Comparison of ENCODE assay signal across 6 cellular contexts in genomic region chr19:39398297-39398864, GRCh38. TPM values are rescaled to one million over a fixed set of nuclear protein-coding genes. Genes with fewer than 3 reads are reported as not detected.
DNase-seq lines count a peak whose midpoint lies in the region; ATAC-seq, FAIRE-seq and TF ChIP-seq lines count a peak whose summit lies in the region.

No MANE protein-coding gene starts in this region.

- H3K9ac ChIP-seq in HUES64 (ENCODE audit: low read depth, low read length) (no peak overlapping the region), HepG2 (ENCODE audit: insufficient read depth, low read depth, low read length) (peak overlapping the region; percentile 85)

- H3K27ac ChIP-seq in HUES64 (ENCODE audit: low read depth, low read length) (peak overlapping the region; percentile 59), HepG2 (ENCODE audit: extremely low read length, insufficient read depth, low read length) (peak overlapping the region; percentile 98), aorta (ENCODE audit: low read depth in 1 of 2, low read length in 2 of 2) (peak overlapping the region in 1 of 2 donors; percentile 86)

- no peaks in the 10 kb centered on the region for H4K20me1 ChIP-seq in HepG2 (ENCODE audit: insufficient read depth, low read length)

- H3K79me2 ChIP-seq in HepG2 (ENCODE audit: insufficient read depth, low read length) = no peaks in the 10 kb centered on the region

- DNase-seq in activated T-helper 9 cell treated with anti-CD3 and anti-CD28 coated beads, Interleukin-2, amount 50 U/mL, for 16 hours (ENCODE audit: low read depth) = peak; percentile 41
- DNase-seq in HepG2 (ENCODE audit: low spot score) (peak; percentile 36), aorta (peak; percentile 89 to 93), DMS79 (lab: John Stamatoyannopoulos, UW) (no peak)

- POLR2A ChIA-PET in HepG2 (lab: Yijun Ruan, JAX) = interaction anchor here (0.5 to 3.4 kb wide), 14 partner anchors 8 to 1620 kb away, joined by 3 to 123 read pairs (median 8); partner anchors contain the start of genes EID2, EID2B, MED29 and PAF1

- in situ Hi-C loops in HepG2 (cut with HindIII; ENCODE audit: extremely low pct_ligation_motif_present, low pct_unique_long_range_greater_than_20kb) = no loop called here

- WGBS in HUES64 = 87% methylated on average over 11 of the region's 11 CpGs
- 5% methylated on average over 4 of the region's 11 CpGs for whole genome bisulfite sequencing in HepG2 (ENCODE audit: low lambda C conversion rate)
- WGBS in aorta, 2 donors = 79 to 88% methylated on average over 11 of the region's 11 CpGs

- FAIRE-seq in HepG2 (lab: Jason Lieb, UNC) = peak; percentile 28

- TF ChIP-seq CTCF in HepG2 (CRISPR knock-in tag; IDR thresholded peaks at IDR 0.05) = no peak

- H3K36me3 ChIP-seq in HUES64 (ENCODE audit: insufficient read depth, low read length) (peaks cover 20% of the 10 kb centered on the region), HepG2 (replicated peaks in 1 of 2; ENCODE audit: control insufficient read depth in 1 of 2, insufficient read depth in 2 of 2, low read length in 2 of 2) (peaks cover 2 to 10% of the 10 kb centered on the region in 2 experiments; a peak in 3 of 5 replicates), aorta (ENCODE audit: control insufficient read depth in 1 of 2, insufficient read depth in 2 of 2, low read length in 1 of 2) (no peaks in the 10 kb centered on the region)

- no peak for TF ChIP-seq RAD21 in HepG2 (CRISPR knock-in tag; IDR thresholded peaks at IDR 0.05)

- CTCF ChIA-PET in HepG2 (lab: Yijun Ruan, JAX; ENCODE audit: low intra/inter-chr PET ratio, low total read pairs) = interaction anchor here (4.2 kb wide), 1 partner anchor 13 kb away, joined by 127 read pairs; the partner anchor contains the start of gene PLEKHG2

- ATAC-seq in HepG2 (peak; percentile 19), aorta (ENCODE audit: low FRiP score) (no peak), GM21367 (IDR thresholded peaks at IDR 0.05; ENCODE audit: unreplicated experiment) (no peak)

- peak in 1 of 2 experiments; percentile 35; a peak in 1 of 4 replicates for TF ChIP-seq POLR2A in HepG2 (IDR thresholded peaks at IDR 0.05; ENCODE audit: insufficient read depth in 1 of 2, low read depth in 2 of 2, low read length in 2 of 2)

- H3K27me3 ChIP-seq in HUES64 (ENCODE audit: insufficient read depth, low read length) (no peaks in the 10 kb centered on the region), HepG2 (ENCODE audit: control insufficient read depth in 1 of 2, insufficient read depth in 2 of 2, low read length in 2 of 2) (no peaks in the 10 kb centered on the region), aorta (ENCODE audit: control insufficient read depth in 1 of 2, insufficient read depth in 2 of 2, low read length in 1 of 2) (no peaks in the 10 kb centered on the region)

- H3K4me2 ChIP-seq in HepG2 (ENCODE audit: low read depth, low read length) = peak overlapping the region; percentile 88

- H3K4me1 ChIP-seq in HUES64 (ENCODE audit: insufficient read depth, low read length) = peaks cover 14% of the 10 kb centered on the region; the same call in 1 of the 2 replicates
- peaks cover 65% of the 10 kb centered on the region for H3K4me1 ChIP-seq in HepG2 (ENCODE audit: insufficient read depth, low read length)
- H3K4me1 ChIP-seq in aorta (ENCODE audit: control insufficient read depth in 1 of 2, insufficient read depth in 2 of 2, low read length in 2 of 2) = no peaks in the 10 kb centered on the region

- H2AFZ ChIP-seq in HepG2 (ENCODE audit: low read length) = no peak overlapping the region

- TF ChIP-seq EP300 in HepG2 (IDR thresholded peaks at IDR 0.05; ENCODE audit: low read depth in 2 of 2, low read length in 2 of 2) = no peak
- no peak for TF ChIP-seq EP300 in HepG2 (CRISPR knock-in tag; IDR thresholded peaks at IDR 0.05; ENCODE audit: borderline replicate concordance)

- intact Hi-C loops in HepG2 (cut with micrococcal nuclease; ENCODE audit: unreplicated experiment) = loop anchor here (1.0 kb wide), 1 partner anchor 8 kb away; no protein-coding TSS in a partner anchor
- intact Hi-C loops in aorta (cut with DNase I) = loop anchor here in 1 of 2 donors (5.0 kb wide), 1 partner anchor 134 kb away; the partner anchor contains the start of gene EID2B

- TSS peak; percentile 56 for BruUV-seq in HepG2 (replicated peaks; lab: Mats Ljungman, UMichigan)

- H3K4me3 ChIP-seq in HUES64 (ENCODE audit: low read length) = no peak overlapping the region
- peak overlapping the region; percentile 29 to 57 (median 34) for H3K4me3 ChIP-seq in HepG2 (replicated peaks in 1 of 3; ENCODE audit: insufficient read depth in 1 of 3, low read depth in 2 of 3, low read length in 3 of 3)
- no peak overlapping the region for H3K4me3 ChIP-seq in aorta (ENCODE audit: low read length in 2 of 2)

- no peaks in the 10 kb centered on the region for H3K9me3 ChIP-seq in HUES64 (ENCODE audit: insufficient read depth, low read depth, low read length)
- no peaks in the 10 kb centered on the region for H3K9me3 ChIP-seq in HepG2 (ENCODE audit: low read length)
- H3K9me3 ChIP-seq in aorta (ENCODE audit: control insufficient read depth, low read length) = no peaks in the 10 kb centered on the region

RNA-seq across cellular contexts. Expression of gene MED29, which starts 7.2 kb away (rescaled TPM):
- polyA plus RNA-seq in HUES64 (2013, experiment 1 of 2) = 26.0 TPM
- polyA plus RNA-seq in HUES64 (2013, experiment 2 of 2) = 27.6 TPM
- total RNA-seq in HepG2 (2016; rRNA removed; fragmentation: Illumina TruSeq; extraction: Trizol) (14.0 and 18.1 TPM in 2 replicates), aorta (10 to 100 TPM; 28.9 to 35.1 TPM)
- 3.3 and 3.4 TPM in 2 replicates for total RNA-seq in HepG2 (2016; cell fraction: cytosol; rRNA removed; fragmentation: Illumina TruSeq; extraction: Trizol; ENCODE audit: low read depth)
- 14.6 and 16.5 TPM in 2 replicates for total RNA-seq in HepG2 (2016; cell fraction: insoluble cytoplasmic fraction; rRNA removed; fragmentation: Illumina TruSeq; extraction: Trizol)
- total RNA-seq in HepG2 (2016; cell fraction: membrane; rRNA removed; fragmentation: Illumina TruSeq; extraction: Trizol) = 8.2 and 8.3 TPM in 2 replicates
- 6.8 and 6.9 TPM in 2 replicates for total RNA-seq in HepG2 (2016; cell fraction: nucleus; rRNA removed; fragmentation: Illumina TruSeq; extraction: Trizol)
- polyA plus RNA-seq in HepG2 (2011; rRNA removed) (19.7 and 23.7 TPM in 2 replicates), aorta (10 to 100 TPM; 26.0 to 29.7 TPM)
- polyA plus RNA-seq in HepG2 (2011; cell fraction: cytosol; rRNA removed) = 23.2 and 27.9 TPM in 2 replicates
- 16.6 and 20.4 TPM in 2 replicates for polyA plus RNA-seq in HepG2 (2011; cell fraction: nucleus; rRNA removed)
- polyA plus RNA-seq in HepG2 (2012) = 12.2 and 13.4 TPM in 2 replicates
- polyA plus RNA-seq in HepG2 (2016; cell fraction: cytosol; fragmentation: Illumina TruSeq; extraction: Trizol; ENCODE audit: low read depth) = 3.1 TPM in 2 replicates
- polyA plus RNA-seq in HepG2 (2016; cell fraction: insoluble cytoplasmic fraction; fragmentation: Illumina TruSeq; extraction: Trizol; ENCODE audit: low read depth) = 18.4 and 20.3 TPM in 2 replicates
- polyA plus RNA-seq in HepG2 (2016; cell fraction: membrane; fragmentation: Illumina TruSeq; extraction: Trizol; ENCODE audit: low read depth) = 6.3 and 7.9 TPM in 2 replicates
- 14.1 and 15.8 TPM in 2 replicates for polyA plus RNA-seq in HepG2 (2016; cell fraction: nucleus; fragmentation: Illumina TruSeq; extraction: Trizol; ENCODE audit: insufficient read depth, low read depth)
- polyA minus RNA-seq in HepG2 (2011; rRNA and poly(A)+ RNA removed; ENCODE audit: low replicate concordance) = 44.1 and 48.3 TPM in 2 replicates
- 10.6 and 11.3 TPM in 2 replicates for polyA minus RNA-seq in HepG2 (2011; cell fraction: cytosol; rRNA and poly(A)+ RNA removed)
- 10.1 and 13.1 TPM in 2 replicates for polyA minus RNA-seq in HepG2 (2011; cell fraction: nucleus; rRNA and poly(A)+ RNA removed)

RNA-seq across cellular contexts. Expression of gene PAF1, which starts 7.5 kb away (rescaled TPM):
- polyA plus RNA-seq in HUES64 (2013, experiment 1 of 2) = 36.1 TPM
- 33.1 TPM for polyA plus RNA-seq in HUES64 (2013, experiment 2 of 2)
- total RNA-seq in HepG2 (2016; rRNA removed; fragmentation: Illumina TruSeq; extraction: Trizol) (30.2 and 31.0 TPM in 2 replicates), aorta (10 to 100 TPM; 33.9 to 34.5 TPM)
- 4.3 and 4.6 TPM in 2 replicates for total RNA-seq in HepG2 (2016; cell fraction: cytosol; rRNA removed; fragmentation: Illumina TruSeq; extraction: Trizol; ENCODE audit: low read depth)
- total RNA-seq in HepG2 (2016; cell fraction: insoluble cytoplasmic fraction; rRNA removed; fragmentation: Illumina TruSeq; extraction: Trizol) = 25.2 and 33.6 TPM in 2 replicates
- 7.2 and 8.9 TPM in 2 replicates for total RNA-seq in HepG2 (2016; cell fraction: membrane; rRNA removed; fragmentation: Illumina TruSeq; extraction: Trizol)
- total RNA-seq in HepG2 (2016; cell fraction: nucleus; rRNA removed; fragmentation: Illumina TruSeq; extraction: Trizol) = 17.1 and 20.6 TPM in 2 replicates
- polyA plus RNA-seq in HepG2 (2011; rRNA removed) (30.3 and 31.1 TPM in 2 replicates), aorta (10 to 100 TPM; 27.7 to 43.8 TPM)
- polyA plus RNA-seq in HepG2 (2011; cell fraction: cytosol; rRNA removed) = 23.2 and 28.5 TPM in 2 replicates
- polyA plus RNA-seq in HepG2 (2011; cell fraction: nucleus; rRNA removed) = 46.4 and 51.2 TPM in 2 replicates
- polyA plus RNA-seq in HepG2 (2012) = 31.0 and 32.0 TPM in 2 replicates
- polyA plus RNA-seq in HepG2 (2016; cell fraction: cytosol; fragmentation: Illumina TruSeq; extraction: Trizol; ENCODE audit: low read depth) = 4.2 and 4.5 TPM in 2 replicates
- 45.7 and 53.2 TPM in 2 replicates for polyA plus RNA-seq in HepG2 (2016; cell fraction: insoluble cytoplasmic fraction; fragmentation: Illumina TruSeq; extraction: Trizol; ENCODE audit: low read depth)
- polyA plus RNA-seq in HepG2 (2016; cell fraction: membrane; fragmentation: Illumina TruSeq; extraction: Trizol; ENCODE audit: low read depth) = 7.1 and 7.8 TPM in 2 replicates
- 51.5 and 52.7 TPM in 2 replicates for polyA plus RNA-seq in HepG2 (2016; cell fraction: nucleus; fragmentation: Illumina TruSeq; extraction: Trizol; ENCODE audit: insufficient read depth, low read depth)
- 32.5 and 51.4 TPM in 2 replicates for polyA minus RNA-seq in HepG2 (2011; rRNA and poly(A)+ RNA removed; ENCODE audit: low replicate concordance)
- 17.1 and 19.9 TPM in 2 replicates for polyA minus RNA-seq in HepG2 (2011; cell fraction: cytosol; rRNA and poly(A)+ RNA removed)
- polyA minus RNA-seq in HepG2 (2011; cell fraction: nucleus; rRNA and poly(A)+ RNA removed) = 30.1 and 33.9 TPM in 2 replicates

RNA-seq across cellular contexts. Expression of gene ZFP36, which starts 8.3 kb away (rescaled TPM):
- polyA plus RNA-seq in HUES64 (2013, experiment 1 of 2) = 4.4 TPM
- polyA plus RNA-seq in HUES64 (2013, experiment 2 of 2) = 4.9 TPM
- total RNA-seq in HepG2 (2016; rRNA removed; fragmentation: Illumina TruSeq; extraction: Trizol) (0.81 and 1.7 TPM in 2 replicates), aorta (100 to 1,000 TPM; 205 to 955 TPM)
- total RNA-seq in HepG2 (2016; cell fraction: cytosol; rRNA removed; fragmentation: Illumina TruSeq; extraction: Trizol; ENCODE audit: low read depth) = 1.2 and 1.4 TPM in 2 replicates
- 0.52 and 1.3 TPM in 2 replicates for total RNA-seq in HepG2 (2016; cell fraction: insoluble cytoplasmic fraction; rRNA removed; fragmentation: Illumina TruSeq; extraction: Trizol)
- 1.9 and 2.1 TPM in 2 replicates for total RNA-seq in HepG2 (2016; cell fraction: membrane; rRNA removed; fragmentation: Illumina TruSeq; extraction: Trizol)
- total RNA-seq in HepG2 (2016; cell fraction: nucleus; rRNA removed; fragmentation: Illumina TruSeq; extraction: Trizol) = 1.1 and 2.6 TPM in 2 replicates
- polyA plus RNA-seq in HepG2 (2011; rRNA removed) (1.4 and 2.1 TPM in 2 replicates), aorta (100 to 1,000 TPM; 124 to 360 TPM)
- polyA plus RNA-seq in HepG2 (2011; cell fraction: cytosol; rRNA removed) = 2.1 TPM in 2 replicates
- polyA plus RNA-seq in HepG2 (2011; cell fraction: nucleus; rRNA removed) = 10.8 and 12.7 TPM in 2 replicates
- 9.4 and 10.6 TPM in 2 replicates for polyA plus RNA-seq in HepG2 (2012)
- 1.1 and 1.3 TPM in 2 replicates for polyA plus RNA-seq in HepG2 (2016; cell fraction: cytosol; fragmentation: Illumina TruSeq; extraction: Trizol; ENCODE audit: low read depth)
- polyA plus RNA-seq in HepG2 (2016; cell fraction: insoluble cytoplasmic fraction; fragmentation: Illumina TruSeq; extraction: Trizol; ENCODE audit: low read depth) = 2.3 and 4.1 TPM in 2 replicates
- 1.9 and 2.8 TPM in 2 replicates for polyA plus RNA-seq in HepG2 (2016; cell fraction: membrane; fragmentation: Illumina TruSeq; extraction: Trizol; ENCODE audit: low read depth)
- 6.2 and 8.4 TPM in 2 replicates for polyA plus RNA-seq in HepG2 (2016; cell fraction: nucleus; fragmentation: Illumina TruSeq; extraction: Trizol; ENCODE audit: insufficient read depth, low read depth)
- 4.1 and 5.5 TPM in 2 replicates for polyA minus RNA-seq in HepG2 (2011; rRNA and poly(A)+ RNA removed; ENCODE audit: low replicate concordance)
- 7.8 and 9.2 TPM in 2 replicates for polyA minus RNA-seq in HepG2 (2011; cell fraction: cytosol; rRNA and poly(A)+ RNA removed)
- polyA minus RNA-seq in HepG2 (2011; cell fraction: nucleus; rRNA and poly(A)+ RNA removed) = 4.1 and 6.0 TPM in 2 replicates

RNA-seq across cellular contexts. Expression of gene PLEKHG2, which starts 14.1 kb away (rescaled TPM):
- 39.8 TPM for polyA plus RNA-seq in HUES64 (2013, experiment 1 of 2)
- 46.8 TPM for polyA plus RNA-seq in HUES64 (2013, experiment 2 of 2)
- 3.6 and 5.2 TPM in 2 replicates for total RNA-seq in HepG2 (2016; rRNA removed; fragmentation: Illumina TruSeq; extraction: Trizol)
- 0.51 and 1.9 TPM in 2 replicates for total RNA-seq in HepG2 (2016; cell fraction: cytosol; rRNA removed; fragmentation: Illumina TruSeq; extraction: Trizol; ENCODE audit: low read depth)
- total RNA-seq in HepG2 (2016; cell fraction: insoluble cytoplasmic fraction; rRNA removed; fragmentation: Illumina TruSeq; extraction: Trizol) = 3.1 and 4.0 TPM in 2 replicates
- total RNA-seq in HepG2 (2016; cell fraction: membrane; rRNA removed; fragmentation: Illumina TruSeq; extraction: Trizol) = 2.0 and 3.5 TPM in 2 replicates
- total RNA-seq in HepG2 (2016; cell fraction: nucleus; rRNA removed; fragmentation: Illumina TruSeq; extraction: Trizol) = 6.8 TPM in 2 replicates
- polyA plus RNA-seq in HepG2 (2011; rRNA removed) = 6.8 and 7.8 TPM in 2 replicates
- polyA plus RNA-seq in HepG2 (2011; cell fraction: cytosol; rRNA removed) = 1.9 and 2.4 TPM in 2 replicates
- 30.6 and 32.3 TPM in 2 replicates for polyA plus RNA-seq in HepG2 (2011; cell fraction: nucleus; rRNA removed)
- 5.1 and 11.3 TPM in 2 replicates for polyA plus RNA-seq in HepG2 (2012)
- 0.75 and 1.5 TPM in 2 replicates for polyA plus RNA-seq in HepG2 (2016; cell fraction: cytosol; fragmentation: Illumina TruSeq; extraction: Trizol; ENCODE audit: low read depth)
- polyA plus RNA-seq in HepG2 (2016; cell fraction: insoluble cytoplasmic fraction; fragmentation: Illumina TruSeq; extraction: Trizol; ENCODE audit: low read depth) = 2.8 and 5.1 TPM in 2 replicates
- polyA plus RNA-seq in HepG2 (2016; cell fraction: membrane; fragmentation: Illumina TruSeq; extraction: Trizol; ENCODE audit: low read depth) = 2.6 and 3.5 TPM in 2 replicates
- 17.4 and 28.3 TPM in 2 replicates for polyA plus RNA-seq in HepG2 (2016; cell fraction: nucleus; fragmentation: Illumina TruSeq; extraction: Trizol; ENCODE audit: insufficient read depth, low read depth)
- polyA minus RNA-seq in HepG2 (2011; rRNA and poly(A)+ RNA removed; ENCODE audit: low replicate concordance) = 6.5 and 8.4 TPM in 2 replicates
- 6.3 and 8.3 TPM in 2 replicates for polyA minus RNA-seq in HepG2 (2011; cell fraction: cytosol; rRNA and poly(A)+ RNA removed)
- polyA minus RNA-seq in HepG2 (2011; cell fraction: nucleus; rRNA and poly(A)+ RNA removed) = 18.9 and 20.1 TPM in 2 replicates
- total RNA-seq in aorta = 10 to 100 TPM; 86.4 to 98.1 TPM
- polyA plus RNA-seq in aorta = 10 to 100 TPM; 15.3 to 74.4 TPM

RNA-seq across cellular contexts. Expression of gene RPS16, which starts 37.4 kb away (rescaled TPM):
- 2,127 TPM for polyA plus RNA-seq in HUES64 (2013, experiment 1 of 2)
- polyA plus RNA-seq in HUES64 (2013, experiment 2 of 2) = 2,103 TPM
- total RNA-seq in HepG2 (2016; rRNA removed; fragmentation: Illumina TruSeq; extraction: Trizol) = 488 and 790 TPM in 2 replicates
- 875 and 1,100 TPM in 2 replicates for total RNA-seq in HepG2 (2016; cell fraction: cytosol; rRNA removed; fragmentation: Illumina TruSeq; extraction: Trizol; ENCODE audit: low read depth)
- total RNA-seq in HepG2 (2016; cell fraction: insoluble cytoplasmic fraction; rRNA removed; fragmentation: Illumina TruSeq; extraction: Trizol) = 524 and 648 TPM in 2 replicates
- 1,389 and 1,434 TPM in 2 replicates for total RNA-seq in HepG2 (2016; cell fraction: membrane; rRNA removed; fragmentation: Illumina TruSeq; extraction: Trizol)
- 216 and 289 TPM in 2 replicates for total RNA-seq in HepG2 (2016; cell fraction: nucleus; rRNA removed; fragmentation: Illumina TruSeq; extraction: Trizol)
- 2,583 and 2,596 TPM in 2 replicates for polyA plus RNA-seq in HepG2 (2011; rRNA removed)
- polyA plus RNA-seq in HepG2 (2011; cell fraction: cytosol; rRNA removed) = 6,196 and 9,335 TPM in 2 replicates
- polyA plus RNA-seq in HepG2 (2011; cell fraction: nucleus; rRNA removed) = 2,074 and 2,083 TPM in 2 replicates
- polyA plus RNA-seq in HepG2 (2012) = 3,042 and 3,601 TPM in 2 replicates
- 3,994 and 4,562 TPM in 2 replicates for polyA plus RNA-seq in HepG2 (2016; cell fraction: cytosol; fragmentation: Illumina TruSeq; extraction: Trizol; ENCODE audit: low read depth)
- polyA plus RNA-seq in HepG2 (2016; cell fraction: insoluble cytoplasmic fraction; fragmentation: Illumina TruSeq; extraction: Trizol; ENCODE audit: low read depth) = 2,744 and 2,812 TPM in 2 replicates
- polyA plus RNA-seq in HepG2 (2016; cell fraction: membrane; fragmentation: Illumina TruSeq; extraction: Trizol; ENCODE audit: low read depth) = 5,655 and 5,989 TPM in 2 replicates
- 1,642 and 1,701 TPM in 2 replicates for polyA plus RNA-seq in HepG2 (2016; cell fraction: nucleus; fragmentation: Illumina TruSeq; extraction: Trizol; ENCODE audit: insufficient read depth, low read depth)
- polyA minus RNA-seq in HepG2 (2011; rRNA and poly(A)+ RNA removed; ENCODE audit: low replicate concordance) = 2,434 and 2,985 TPM in 2 replicates
- 1,333 and 1,373 TPM in 2 replicates for polyA minus RNA-seq in HepG2 (2011; cell fraction: cytosol; rRNA and poly(A)+ RNA removed)
- polyA minus RNA-seq in HepG2 (2011; cell fraction: nucleus; rRNA and poly(A)+ RNA removed) = 311 and 415 TPM in 2 replicates
- 1,000 to 10,000 TPM; 1,268 to 1,273 TPM for total RNA-seq in aorta
- polyA plus RNA-seq in aorta = 1,000 to 10,000 TPM; 3,270 to 4,459 TPM

Comparison
In these comparisons a context has a peak if more than half of its experiments do, and no peak if none do; other contexts are left out.
1. H3K4me3 ChIP-seq: peak in HepG2 (3 of 3); none in HUES64 (single experiment) and aorta (0 of 2).
2. RNA of gene ZFP36, which starts 8.3 kb away (total RNA-seq): 205 to 955 TPM in aorta; 0.52 to 2.6 TPM in HepG2; every median in the first group is over 10 times any median in the second.